In genomic region chr19:57362419-57362818, GRCh38 we compare ENCODE assay signal across 1 cellular context.
A peak's percentile ranks its signal among the peaks of the same experiment; 100 is the strongest.
TF ChIP-seq lines count a peak whose summit lies in the region.

No MANE protein-coding gene starts in this region.

TF ChIP-seq in HepG2, 621 proteins besides CTCF, POLR2A, EP300 and RAD21:
- TF ChIP-seq DRAP1 (CRISPR knock-in tag; IDR thresholded peaks at IDR 0.05): no peak
- no peak for TF ChIP-seq TRAFD1 (CRISPR knock-in tag; IDR thresholded peaks at IDR 0.05; ENCODE audit: borderline replicate concordance)
- no peak for TF ChIP-seq ZNF180 (CRISPR knock-in tag; IDR thresholded peaks at IDR 0.05; ENCODE audit: borderline replicate concordance, low read depth)
- TF ChIP-seq ZNF549 (CRISPR knock-in tag; IDR thresholded peaks at IDR 0.05): no peak
- TF ChIP-seq ZNF652 (CRISPR knock-in tag; IDR thresholded peaks at IDR 0.05; ENCODE audit: borderline replicate concordance, low read depth): peak; percentile 67; the same call in 1 of the 2 replicates
TF ChIP-seq in HepG2: peak in this region for 1.
